In the genomic region with DNA sequence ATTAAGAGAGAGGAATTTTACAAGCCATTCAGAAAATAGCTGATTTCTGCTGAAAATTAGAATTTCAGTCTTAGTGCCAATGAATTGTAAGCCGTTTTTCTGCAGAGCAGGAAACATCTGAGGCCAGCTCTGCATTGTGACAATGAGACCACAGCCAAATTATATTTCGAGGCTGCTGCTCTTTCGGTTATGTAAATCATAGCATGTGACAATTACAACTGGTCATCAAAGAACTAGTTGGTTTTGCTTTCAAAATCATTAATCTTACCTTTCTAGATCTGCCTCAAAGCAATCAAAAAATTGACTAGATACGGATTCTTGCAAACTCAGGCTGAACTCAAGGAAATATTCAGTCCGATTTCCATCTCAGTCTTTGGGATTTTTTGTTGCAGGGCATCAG, we compare ENCODE assay signal across 15 cellular contexts. TPM values are rescaled to one million over a fixed set of nuclear protein-coding genes. Genes with fewer than 3 reads are reported as not detected.
DNase-seq lines count a peak whose midpoint lies in the region; ATAC-seq, FAIRE-seq and TF ChIP-seq lines count a peak whose summit lies in the region.
"Had no signal": no experiment of that assay in that cellular context is flagged by ENCODE, and none has a peak within 500 bp of the region (broad histone marks: within the 10 kb centered on the region; RNA-seq: fewer than 3 reads in every experiment).

No MANE protein-coding gene starts in this region.

- TF ChIP-seq POLR2A in GM12878 (IDR thresholded peaks at IDR 0.05; ENCODE audit: low read depth, low read length), result no peak

- peak; percentile 93 for ATAC-seq in GM18861 (IDR thresholded peaks at IDR 0.05; ENCODE audit: unreplicated experiment)
- peak; percentile 91 for ATAC-seq in GM21515 (IDR thresholded peaks at IDR 0.05; ENCODE audit: unreplicated experiment)
- peak; percentile 89 for ATAC-seq in HG03103 (IDR thresholded peaks at IDR 0.05; ENCODE audit: low read depth, unreplicated experiment)
- ATAC-seq in GM12878, result peak; percentile 99
- ATAC-seq: left lobe of liver had no signal

- no peak overlapping the region; the same call in 1 of the 2 replicates for H3K9ac ChIP-seq in GM12878 (ENCODE audit: control insufficient read depth, insufficient read depth, low read length)

- RAD21 ChIA-PET in GM12878 (lab: Charles Lee; ENCODE audit: unreplicated experiment), result interaction anchor here (0.6 to 1.2 kb wide), 2 partner anchors 15 to 18 kb away, joined by 3 read pairs; no protein-coding TSS in a partner anchor

- peak overlapping the region; percentile 68 for H2AFZ ChIP-seq in GM12878 (ENCODE audit: control insufficient read depth, low read depth, low read length)

- no peak for TF ChIP-seq CTCF in GM12878 (IDR thresholded peaks at IDR 0.05 in 2 of 3, conservative IDR thresholded peaks at IDR 0.05 in 1 of 3; ENCODE audit: control insufficient read depth in 2 of 3, extremely low read depth in 1 of 3, insufficient read depth in 1 of 3, low read depth in 3 of 3, low read length in 3 of 3)
- TF ChIP-seq CTCF in A673 (conservative IDR thresholded peaks at IDR 0.05; ENCODE audit: low read depth, low read length), result no peak

- H3K27me3 ChIP-seq in GM12878 (replicated peaks in 1 of 2; ENCODE audit: control insufficient read depth in 2 of 2, insufficient read depth in 2 of 2, low read length in 1 of 2) (no peaks in the 10 kb centered on the region), A673 (replicated peaks; ENCODE audit: insufficient read depth, low read depth, low read length, poor library complexity) (no peaks in the 10 kb centered on the region)
- H3K27me3 ChIP-seq: brain microvascular endothelial cell had no signal

- TF ChIP-seq EP300 in GM12878 (IDR thresholded peaks at IDR 0.05; ENCODE audit: borderline replicate concordance in 1 of 2, control insufficient read depth in 1 of 2, low read depth in 2 of 2, low read length in 2 of 2), result peak; percentile 44 to 55; a peak in 1 of 4 replicates

- TF ChIP-seq RAD21 in GM12878 (IDR thresholded peaks at IDR 0.05; ENCODE audit: insufficient read depth, low read depth, low read length), result no peak

- FAIRE-seq in GM12878 (lab: Jason Lieb, UNC), result peak; percentile 86

- SMC1A ChIA-PET in GM12878 (lab: Charles Lee; ENCODE audit: uncharacterized antibody, unreplicated experiment), result interaction anchor here (0.8 to 1.1 kb wide), 4 partner anchors 13 to 269 kb away, joined by 3 to 5 read pairs (median 4); no protein-coding TSS in a partner anchor

- H3K4me2 ChIP-seq in GM12878 (ENCODE audit: control insufficient read depth, insufficient read depth), result peak overlapping the region; percentile 74

- no TSS peak for BruUV-seq in GM12878 (replicated peaks; lab: Mats Ljungman, UMichigan)
- BruUV-seq in A673 (replicated peaks; lab: Mats Ljungman, UMichigan), result no TSS peak

- intact Hi-C loops in GM12878 (cut with micrococcal nuclease; ENCODE audit: unreplicated experiment) (no loop called here), A673 (cut with micrococcal nuclease; ENCODE audit: unreplicated experiment) (no loop called here)

- 0% methylated on average over 5 of the region's 5 CpGs for WGBS in GM12878 (ENCODE audit: insufficient coverage, insufficient replicate concordance, low lambda C conversion rate, missing lambda C conversion rate)

- POLR2A ChIA-PET in GM12878 (lab: Charles Lee) (no interaction called here), A673 (lab: Charles Lee; ENCODE audit: low non-redundant PET) (no interaction called here)

- DNase-seq in GM12878 (ENCODE audit: low read depth, low spot score), result peak; percentile 73
- no peak for DNase-seq in nucleus accumbens (lab: John Stamatoyannopoulos, UW)
- DNase-seq in A673 (ENCODE audit: low spot score), result no peak
- DNase-seq in NCI-H1930 (lab: John Stamatoyannopoulos, UW), result no peak
- no peak for DNase-seq in NCI-H345 (lab: John Stamatoyannopoulos, UW)
- DNase-seq: brain microvascular endothelial cell, HFFc6, NCI-H1436, SIG-M5 had no signal

- H3K4me3 ChIP-seq in GM12878, result peak overlapping the region; percentile 11; the same call in 1 of the 2 replicates
- no peak overlapping the region for H3K4me3 ChIP-seq in A673 (ENCODE audit: low read depth, low read length, poor library complexity, severe bottlenecking)

- no peaks in the 10 kb centered on the region; a peak in 1 of 4 replicates for H3K36me3 ChIP-seq in GM12878 (ENCODE audit: control insufficient read depth in 2 of 2, insufficient read depth in 2 of 2, low read length in 1 of 2)
- no peaks in the 10 kb centered on the region for H3K36me3 ChIP-seq in A673 (ENCODE audit: insufficient read depth, low read length, poor library complexity, severe bottlenecking)
- H3K36me3 ChIP-seq: brain microvascular endothelial cell had no signal

- in situ Hi-C loops in GM12878 (cut with MboI), result no loop called here

- peak overlapping the region; percentile 30; the same call in 1 of the 2 replicates for H3K27ac ChIP-seq in GM12878 (ENCODE audit: control insufficient read depth, insufficient read depth)
- no peak overlapping the region for H3K27ac ChIP-seq in A673 (ENCODE audit: low read depth, low read length, poor library complexity, severe bottlenecking)
- H3K27ac ChIP-seq: brain microvascular endothelial cell had no signal

- no peaks in the 10 kb centered on the region for H3K79me2 ChIP-seq in GM12878 (ENCODE audit: control insufficient read depth, insufficient read depth, low read length)

- peaks cover 15% of the 10 kb centered on the region for H3K4me1 ChIP-seq in GM12878 (ENCODE audit: control insufficient read depth, insufficient read depth, low read length)
- no peaks in the 10 kb centered on the region for H3K4me1 ChIP-seq in A673 (ENCODE audit: insufficient read depth, low read length, poor library complexity, severe bottlenecking)

- no peaks in the 10 kb centered on the region for H4K20me1 ChIP-seq in GM12878 (ENCODE audit: control insufficient read depth, insufficient read depth)

- CTCF ChIA-PET in GM12878 (lab: Yijun Ruan, JAX) (interaction anchor here (1.0 to 2.3 kb wide), 3 partner anchors 25 to 97 kb away, joined by 3 to 9 read pairs (median 3); no protein-coding TSS in a partner anchor), A673 (lab: Charles Lee) (no interaction called here)

- no peaks in the 10 kb centered on the region; the same call in 2 of the 3 replicates for H3K9me3 ChIP-seq in GM12878 (replicated peaks; ENCODE audit: control insufficient read depth, insufficient read depth, low read length)
- H3K9me3 ChIP-seq in A673 (ENCODE audit: low read depth, low read length, poor library complexity, severe bottlenecking), result no peaks in the 10 kb centered on the region

TF ChIP-seq in GM12878, 131 proteins besides CTCF, POLR2A, EP300 and RAD21 (continues in another document):
- TF ChIP-seq SIN3A (IDR thresholded peaks at IDR 0.05; ENCODE audit: low read depth, low read length) (no peak), ATF7 (IDR thresholded peaks at IDR 0.05; ENCODE audit: low read depth) (peak; percentile 65; the same call in 1 of the 2 replicates), RUNX3 (IDR thresholded peaks at IDR 0.05; ENCODE audit: low read length) (peak; percentile 67), BHLHE40 (IDR thresholded peaks at IDR 0.05; ENCODE audit: borderline replicate concordance in 1 of 2, low read depth in 2 of 2, low read length in 1 of 2) (peak; percentile 71 to 80; a peak in 3 of 4 replicates), JUNB (IDR thresholded peaks at IDR 0.05) (peak; percentile 49), DPF2 (IDR thresholded peaks at IDR 0.05) (peak; percentile 33; the same call in 1 of the 2 replicates), MEF2B (IDR thresholded peaks at IDR 0.05; ENCODE audit: partially characterized antibody, poor library complexity, severe bottlenecking) (peak; percentile 25), PAX8 (IDR thresholded peaks at IDR 0.05) (no peak)
- TF ChIP-seq, protein P1, sequence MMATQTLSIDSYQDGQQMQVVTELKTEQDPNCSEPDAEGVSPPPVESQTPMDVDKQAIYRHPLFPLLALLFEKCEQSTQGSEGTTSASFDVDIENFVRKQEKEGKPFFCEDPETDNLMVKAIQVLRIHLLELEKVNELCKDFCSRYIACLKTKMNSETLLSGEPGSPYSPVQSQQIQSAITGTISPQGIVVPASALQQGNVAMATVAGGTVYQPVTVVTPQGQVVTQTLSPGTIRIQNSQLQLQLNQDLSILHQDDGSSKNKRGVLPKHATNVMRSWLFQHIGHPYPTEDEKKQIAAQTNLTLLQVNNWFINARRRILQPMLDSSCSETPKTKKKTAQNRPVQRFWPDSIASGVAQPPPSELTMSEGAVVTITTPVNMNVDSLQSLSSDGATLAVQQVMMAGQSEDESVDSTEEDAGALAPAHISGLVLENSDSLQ (IDR thresholded peaks at IDR 0.05), result peak; percentile 53; the same call in 1 of the 2 replicates
- TF ChIP-seq, protein P2, sequence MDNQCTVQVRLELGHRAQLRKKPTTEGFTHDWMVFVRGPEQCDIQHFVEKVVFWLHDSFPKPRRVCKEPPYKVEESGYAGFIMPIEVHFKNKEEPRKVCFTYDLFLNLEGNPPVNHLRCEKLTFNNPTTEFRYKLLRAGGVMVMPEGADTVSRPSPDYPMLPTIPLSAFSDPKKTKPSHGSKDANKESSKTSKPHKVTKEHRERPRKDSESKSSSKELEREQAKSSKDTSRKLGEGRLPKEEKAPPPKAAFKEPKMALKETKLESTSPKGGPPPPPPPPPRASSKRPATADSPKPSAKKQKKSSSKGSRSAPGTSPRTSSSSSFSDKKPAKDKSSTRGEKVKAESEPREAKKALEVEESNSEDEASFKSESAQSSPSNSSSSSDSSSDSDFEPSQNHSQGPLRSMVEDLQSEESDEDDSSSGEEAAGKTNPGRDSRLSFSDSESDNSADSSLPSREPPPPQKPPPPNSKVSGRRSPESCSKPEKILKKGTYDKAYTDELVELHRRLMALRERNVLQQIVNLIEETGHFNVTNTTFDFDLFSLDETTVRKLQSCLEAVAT (IDR thresholded peaks at IDR 0.05), result 0 out of 2 replicates have a peak, but pooled peaks have one; percentile 21

RNA-seq across cellular contexts. Expression of a gene that starts 33.4 kb away (rescaled TPM):
- total RNA-seq in GM12878 (2013; cell fraction: nucleolus; rRNA removed), result not detected in 2 replicates
- total RNA-seq in GM12878 (2014; rRNA removed) (0.11 TPM in 1 of 2 replicates, not detected in the other), GM12878 (2014; rRNA removed; fragmentation: Illumina TruSeq; extraction: Trizol) (not detected in 2 replicates), GM12878 (2021) (0.08 TPM in 1 of 2 replicates, not detected in the other), A673 (2021) (not detected in 2 replicates)
- polyA plus RNA-seq in GM12878 (2011; ENCODE audit: low read depth), result not detected
- polyA plus RNA-seq in GM12878 (2011; rRNA removed) (0.03 TPM in 1 of 2 replicates, not detected in the other), GM12878 (2014; fragmentation: Illumina TruSeq; extraction: Trizol) (not detected in 2 replicates), GM12878 (2014; fragmentation: Nextera tagmentation; extraction: Ambion mirVana) (not detected), GM12878 (2014; rRNA removed) (0.04 TPM in 1 of 2 replicates, not detected in the other), GM12878 (2016; fragmentation: Nextera tagmentation; extraction: Ambion mirVana) (not detected)
- not detected in 2 replicates for polyA plus RNA-seq in GM12878 (2011; cell fraction: cytosol; rRNA removed)
- polyA plus RNA-seq in GM12878 (2011; cell fraction: nucleus; rRNA removed), result not detected in 2 replicates
- not detected in 2 replicates for polyA plus RNA-seq in GM12878 (2012)
- polyA minus RNA-seq in GM12878 (2011; rRNA and poly(A)+ RNA removed), result not detected in 2 replicates
- not detected in 2 replicates for polyA minus RNA-seq in GM12878 (2011; cell fraction: cytosol; rRNA and poly(A)+ RNA removed)
- polyA minus RNA-seq in GM12878 (2011; cell fraction: nucleus; rRNA and poly(A)+ RNA removed), result not detected in 2 replicates
- total RNA-seq: fibroblast of lung, HFFc6, left lobe of liver, posterior vena cava had no signal
- polyA plus RNA-seq: fibroblast of lung had no signal
